ENCODE assay signal across 9 cellular contexts in genomic region chr12:13661005-13661887, GRCh38.
A peak's percentile ranks its signal among the peaks of the same experiment; 100 is the strongest.
DNase-seq lines count a peak whose midpoint lies in the region; ATAC-seq and TF ChIP-seq lines count a peak whose summit lies in the region.
"Had no signal": no experiment of that assay in that cellular context is flagged by ENCODE, and none has a peak within 500 bp of the region (broad histone marks: within the 10 kb centered on the region; RNA-seq: fewer than 3 reads in every experiment).

No MANE protein-coding gene starts in this region.

- no peak overlapping the region for H3K27ac ChIP-seq in heart left ventricle
- no peak overlapping the region for H3K27ac ChIP-seq in psoas muscle
- H3K27ac ChIP-seq: BLaER1 treated with 17β-estradiol and CSF1 and Interleukin-3, amounts not matched to agents 10 nM and 100 nM had no signal

- TF ChIP-seq CTCF in heart left ventricle (IDR thresholded peaks at IDR 0.05), result peak; percentile 73 to 91 (median 82)
- peak; percentile 74 for TF ChIP-seq CTCF in psoas muscle (IDR thresholded peaks at IDR 0.05)

- ATAC-seq in heart left ventricle, result peak in 3 of 4 donors; percentile 54 to 82 (median 81)
- peak in 3 of 4 donors; percentile 57 to 76 (median 75) for ATAC-seq in psoas muscle
- ATAC-seq in HG02884 (IDR thresholded peaks at IDR 0.05; ENCODE audit: unreplicated experiment), result no peak

- H3K36me3 ChIP-seq in heart left ventricle (no peaks in the 10 kb centered on the region), psoas muscle (ENCODE audit: insufficient read depth in 1 of 2, low read depth in 1 of 2) (no peaks in the 10 kb centered on the region)
- H3K36me3 ChIP-seq: BLaER1 treated with 17β-estradiol and CSF1 and Interleukin-3, amounts not matched to agents 10 nM and 100 nM had no signal

- peak; percentile 36 to 52 for DNase-seq in NCI-H187 (lab: John Stamatoyannopoulos, UW)
- DNase-seq in NCI-H187 treated with DMSO at 0.1 percent for 48 hours (lab: John Stamatoyannopoulos, UW), result no peak
- DNase-seq in HCEC 1CT, result peak; percentile 16
- DNase-seq in NCI-H2081 (lab: John Stamatoyannopoulos, UW), result peak; percentile 48 to 59
- DNase-seq in activated naive CD4-positive, alpha-beta T cell treated with anti-CD3 and anti-CD28 coated beads, Interleukin-2, amount 50 U/mL, for 16 hours, result peak; percentile 10
- DNase-seq in heart left ventricle, result peak in 4 of 5 donors; percentile 25 to 39 (median 33)
- DNase-seq in psoas muscle, result peak; percentile 12 to 50

- intact Hi-C loops in heart left ventricle (cut with DNase I) (loop anchor here (1.0 to 10.0 kb wide), 10 partner anchors 296 to 746 kb away; no protein-coding TSS in a partner anchor), psoas muscle (cut with DNase I) (loop anchor here (5.0 to 10.0 kb wide), 2 partner anchors 299 to 386 kb away; no protein-coding TSS in a partner anchor)

- H3K9me3 ChIP-seq in heart left ventricle (no peaks in the 10 kb centered on the region), psoas muscle (no peaks in the 10 kb centered on the region)
- H3K9me3 ChIP-seq: BLaER1 treated with 17β-estradiol and CSF1 and Interleukin-3, amounts not matched to agents 10 nM and 100 nM had no signal

- H3K4me1 ChIP-seq in heart left ventricle (peaks cover 0 to 3% (median 0%) of the 10 kb centered on the region in 12 donors), psoas muscle (no peaks in the 10 kb centered on the region)

- H3K4me3 ChIP-seq in heart left ventricle (no peak overlapping the region), psoas muscle (no peak overlapping the region)
- H3K4me3 ChIP-seq: BLaER1 treated with 17β-estradiol and CSF1 and Interleukin-3, amounts not matched to agents 10 nM and 100 nM had no signal

- 41 to 43% (median 42%) methylated on average over 11 of the region's 11 CpGs for WGBS in heart left ventricle, 4 donors
- WGBS in psoas muscle, 3 donors, result 40 to 42% (median 42%) methylated on average over 11 of the region's 11 CpGs

- TF ChIP-seq POLR2A in heart left ventricle (IDR thresholded peaks at IDR 0.05), result no peak

- peaks cover 0 to 8% (median 0%) of the 10 kb centered on the region in 9 donors for H3K27me3 ChIP-seq in heart left ventricle
- H3K27me3 ChIP-seq in psoas muscle (ENCODE audit: insufficient read depth in 3 of 3, low read length in 2 of 3), result no peaks in the 10 kb centered on the region
- H3K27me3 ChIP-seq: BLaER1 treated with 17β-estradiol and CSF1 and Interleukin-3, amounts not matched to agents 10 nM and 100 nM had no signal
